1 cellular context compared by ENCODE assay signal in the genomic region with DNA sequence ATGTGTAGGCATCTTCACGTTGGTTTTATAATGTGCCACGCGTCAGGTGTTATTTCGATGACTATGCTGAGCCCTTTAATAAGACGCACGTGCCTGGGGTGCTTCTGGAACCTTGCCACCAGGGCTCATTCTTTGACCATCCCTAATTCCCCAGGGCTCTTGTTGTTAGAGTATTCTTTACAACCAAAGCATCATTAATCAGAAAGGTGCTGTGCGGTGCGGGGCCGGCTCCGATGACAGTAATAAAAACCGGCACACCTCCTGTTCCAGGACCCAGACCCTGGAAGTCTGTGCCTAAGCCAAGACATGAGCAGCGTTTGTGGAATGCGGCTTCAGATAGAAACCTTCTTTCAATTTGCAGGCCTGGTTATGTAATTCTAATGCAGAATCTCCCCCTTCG.
A peak's percentile ranks its signal among the peaks of the same experiment; 100 is the strongest.
TF ChIP-seq lines count a peak whose summit lies in the region.

No MANE protein-coding gene starts in this region.

TF ChIP-seq in HEK293, 187 proteins besides CTCF, POLR2A, EP300 and RAD21 (continued from another document and continues in another):
- TF ChIP-seq, protein P1, sequence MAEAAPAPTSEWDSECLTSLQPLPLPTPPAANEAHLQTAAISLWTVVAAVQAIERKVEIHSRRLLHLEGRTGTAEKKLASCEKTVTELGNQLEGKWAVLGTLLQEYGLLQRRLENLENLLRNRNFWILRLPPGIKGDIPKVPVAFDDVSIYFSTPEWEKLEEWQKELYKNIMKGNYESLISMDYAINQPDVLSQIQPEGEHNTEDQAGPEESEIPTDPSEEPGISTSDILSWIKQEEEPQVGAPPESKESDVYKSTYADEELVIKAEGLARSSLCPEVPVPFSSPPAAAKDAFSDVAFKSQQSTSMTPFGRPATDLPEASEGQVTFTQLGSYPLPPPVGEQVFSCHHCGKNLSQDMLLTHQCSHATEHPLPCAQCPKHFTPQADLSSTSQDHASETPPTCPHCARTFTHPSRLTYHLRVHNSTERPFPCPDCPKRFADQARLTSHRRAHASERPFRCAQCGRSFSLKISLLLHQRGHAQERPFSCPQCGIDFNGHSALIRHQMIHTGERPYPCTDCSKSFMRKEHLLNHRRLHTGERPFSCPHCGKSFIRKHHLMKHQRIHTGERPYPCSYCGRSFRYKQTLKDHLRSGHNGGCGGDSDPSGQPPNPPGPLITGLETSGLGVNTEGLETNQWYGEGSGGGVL (tag by site-specific recombination; IDR thresholded peaks at IDR 0.05) = no peak
- TF ChIP-seq ZNF148 (tag by site-specific recombination; IDR thresholded peaks at IDR 0.05; ENCODE audit: borderline replicate concordance) (no peak), ZNF792 (tag by site-specific recombination; IDR thresholded peaks at IDR 0.05) (no peak), GLIS2 (tag by site-specific recombination; IDR thresholded peaks at IDR 0.05) (0 out of 2 replicates have a peak, but pooled peaks have one; percentile 12), ZNF776 (tag by site-specific recombination; IDR thresholded peaks at IDR 0.05; ENCODE audit: borderline replicate concordance) (no peak), ZNF670 (tag by site-specific recombination; IDR thresholded peaks at IDR 0.05; ENCODE audit: low read depth) (no peak), ZNF639 (tag by site-specific recombination; IDR thresholded peaks at IDR 0.05) (peak; percentile 92), KLF10 (tag by site-specific recombination; IDR thresholded peaks at IDR 0.05) (peak; percentile 95), ZNF768 (tag by site-specific recombination; IDR thresholded peaks at IDR 0.05) (no peak), ZNF560 (tag by site-specific recombination; IDR thresholded peaks at IDR 0.05; ENCODE audit: borderline replicate concordance) (no peak), ZEB2 (tag by site-specific recombination; IDR thresholded peaks at IDR 0.05) (peak; percentile 75), HOXA7 (CRISPR knock-in tag; IDR thresholded peaks at IDR 0.05; ENCODE audit: borderline replicate concordance) (no peak), HOXC10 (CRISPR knock-in tag; IDR thresholded peaks at IDR 0.05) (no peak), ZNF404 (tag by site-specific recombination; IDR thresholded peaks at IDR 0.05) (no peak), ZNF426 (tag by site-specific recombination; IDR thresholded peaks at IDR 0.05) (no peak), ZNF488 (tag by site-specific recombination; IDR thresholded peaks at IDR 0.05) (no peak), ZNF10 (tag by site-specific recombination; IDR thresholded peaks at IDR 0.05) (peak; percentile 77), GLI2 (tag by site-specific recombination; IDR thresholded peaks at IDR 0.05; ENCODE audit: borderline replicate concordance, low read depth) (peak; percentile 84; the same call in 1 of the 2 replicates), ZSCAN18 (tag by site-specific recombination; IDR thresholded peaks at IDR 0.05) (no peak), ZNF830 (tag by site-specific recombination; IDR thresholded peaks at IDR 0.05; ENCODE audit: low read depth) (no peak), ZNF202 (tag by site-specific recombination; IDR thresholded peaks at IDR 0.05; ENCODE audit: borderline replicate concordance) (no peak), SCRT2 (tag by site-specific recombination; IDR thresholded peaks at IDR 0.05) (peak; percentile 56), YY2 (tag by site-specific recombination; IDR thresholded peaks at IDR 0.05) (no peak), ZNF19 (tag by site-specific recombination; IDR thresholded peaks at IDR 0.05; ENCODE audit: low read depth) (no peak), ZNF701 (tag by site-specific recombination; IDR thresholded peaks at IDR 0.05) (no peak), ZNF138 (tag by site-specific recombination; IDR thresholded peaks at IDR 0.05; ENCODE audit: borderline replicate concordance) (no peak), KLF1 (tag by site-specific recombination; IDR thresholded peaks at IDR 0.05) (peak; percentile 55), ZNF529 (tag by site-specific recombination; IDR thresholded peaks at IDR 0.05; ENCODE audit: insufficient replicate concordance) (no peak), ZFHX2 (tag by site-specific recombination; conservative IDR thresholded peaks at IDR 0.05) (no peak), PRDM4 (tag by site-specific recombination; IDR thresholded peaks at IDR 0.05) (peak; percentile 83), ZNF600 (tag by site-specific recombination; IDR thresholded peaks at IDR 0.05) (peak; percentile 76), REPIN1 (tag by site-specific recombination; IDR thresholded peaks at IDR 0.05; ENCODE audit: low read depth) (no peak), ZNF677 (tag by site-specific recombination; IDR thresholded peaks at IDR 0.05) (no peak), ZBTB48 (tag by site-specific recombination; IDR thresholded peaks at IDR 0.05) (peak; percentile 66; the same call in 1 of the 2 replicates), HIC1 (tag by site-specific recombination; IDR thresholded peaks at IDR 0.05) (peak; percentile 64; the same call in 1 of the 2 replicates), ZNF571 (tag by site-specific recombination; IDR thresholded peaks at IDR 0.05) (no peak), ZNF350 (tag by site-specific recombination; IDR thresholded peaks at IDR 0.05) (no peak)
- TF ChIP-seq, protein P2, sequence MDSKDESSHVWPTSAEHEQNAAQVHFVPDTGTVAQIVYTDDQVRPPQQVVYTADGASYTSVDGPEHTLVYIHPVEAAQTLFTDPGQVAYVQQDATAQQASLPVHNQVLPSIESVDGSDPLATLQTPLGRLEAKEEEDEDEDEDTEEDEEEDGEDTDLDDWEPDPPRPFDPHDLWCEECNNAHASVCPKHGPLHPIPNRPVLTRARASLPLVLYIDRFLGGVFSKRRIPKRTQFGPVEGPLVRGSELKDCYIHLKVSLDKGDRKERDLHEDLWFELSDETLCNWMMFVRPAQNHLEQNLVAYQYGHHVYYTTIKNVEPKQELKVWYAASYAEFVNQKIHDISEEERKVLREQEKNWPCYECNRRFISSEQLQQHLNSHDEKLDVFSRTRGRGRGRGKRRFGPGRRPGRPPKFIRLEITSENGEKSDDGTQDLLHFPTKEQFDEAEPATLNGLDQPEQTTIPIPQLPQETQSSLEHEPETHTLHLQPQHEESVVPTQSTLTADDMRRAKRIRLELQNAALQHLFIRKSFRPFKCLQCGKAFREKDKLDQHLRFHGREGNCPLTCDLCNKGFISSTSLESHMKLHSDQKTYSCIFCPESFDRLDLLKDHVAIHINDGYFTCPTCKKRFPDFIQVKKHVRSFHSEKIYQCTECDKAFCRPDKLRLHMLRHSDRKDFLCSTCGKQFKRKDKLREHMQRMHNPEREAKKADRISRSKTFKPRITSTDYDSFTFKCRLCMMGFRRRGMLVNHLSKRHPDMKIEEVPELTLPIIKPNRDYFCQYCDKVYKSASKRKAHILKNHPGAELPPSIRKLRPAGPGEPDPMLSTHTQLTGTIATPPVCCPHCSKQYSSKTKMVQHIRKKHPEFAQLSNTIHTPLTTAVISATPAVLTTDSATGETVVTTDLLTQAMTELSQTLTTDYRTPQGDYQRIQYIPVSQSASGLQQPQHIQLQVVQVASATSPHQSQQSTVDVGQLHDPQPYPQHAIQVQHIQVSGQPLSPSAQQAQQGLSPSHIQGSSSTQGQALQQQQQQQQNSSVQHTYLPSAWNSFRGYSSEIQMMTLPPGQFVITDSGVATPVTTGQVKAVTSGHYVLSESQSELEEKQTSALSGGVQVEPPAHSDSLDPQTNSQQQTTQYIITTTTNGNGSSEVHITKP (tag by site-specific recombination; IDR thresholded peaks at IDR 0.05) = no peak
- TF ChIP-seq, protein P3, sequence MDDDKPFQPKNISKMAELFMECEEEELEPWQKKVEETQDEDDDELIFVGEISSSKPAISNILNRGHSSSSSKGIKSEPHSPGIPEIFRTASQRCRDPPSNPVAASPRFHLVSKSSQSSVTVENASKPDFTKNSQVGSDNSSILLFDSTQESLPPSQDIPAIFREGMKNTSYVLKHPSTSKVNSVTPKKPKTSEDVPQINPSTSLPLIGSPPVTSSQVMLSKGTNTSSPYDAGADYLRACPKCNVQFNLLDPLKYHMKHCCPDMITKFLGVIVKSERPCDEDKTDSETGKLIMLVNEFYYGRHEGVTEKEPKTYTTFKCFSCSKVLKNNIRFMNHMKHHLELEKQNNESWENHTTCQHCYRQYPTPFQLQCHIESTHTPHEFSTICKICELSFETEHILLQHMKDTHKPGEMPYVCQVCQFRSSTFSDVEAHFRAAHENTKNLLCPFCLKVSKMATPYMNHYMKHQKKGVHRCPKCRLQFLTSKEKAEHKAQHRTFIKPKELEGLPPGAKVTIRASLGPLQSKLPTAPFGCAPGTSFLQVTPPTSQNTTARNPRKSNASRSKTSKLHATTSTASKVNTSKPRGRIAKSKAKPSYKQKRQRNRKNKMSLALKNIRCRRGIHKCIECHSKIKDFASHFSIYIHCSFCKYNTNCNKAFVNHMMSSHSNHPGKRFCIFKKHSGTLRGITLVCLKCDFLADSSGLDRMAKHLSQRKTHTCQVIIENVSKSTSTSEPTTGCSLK (tag by site-specific recombination; IDR thresholded peaks at IDR 0.05) = no peak
